ENCODE assay signal across 11 cellular contexts in the genomic region with DNA sequence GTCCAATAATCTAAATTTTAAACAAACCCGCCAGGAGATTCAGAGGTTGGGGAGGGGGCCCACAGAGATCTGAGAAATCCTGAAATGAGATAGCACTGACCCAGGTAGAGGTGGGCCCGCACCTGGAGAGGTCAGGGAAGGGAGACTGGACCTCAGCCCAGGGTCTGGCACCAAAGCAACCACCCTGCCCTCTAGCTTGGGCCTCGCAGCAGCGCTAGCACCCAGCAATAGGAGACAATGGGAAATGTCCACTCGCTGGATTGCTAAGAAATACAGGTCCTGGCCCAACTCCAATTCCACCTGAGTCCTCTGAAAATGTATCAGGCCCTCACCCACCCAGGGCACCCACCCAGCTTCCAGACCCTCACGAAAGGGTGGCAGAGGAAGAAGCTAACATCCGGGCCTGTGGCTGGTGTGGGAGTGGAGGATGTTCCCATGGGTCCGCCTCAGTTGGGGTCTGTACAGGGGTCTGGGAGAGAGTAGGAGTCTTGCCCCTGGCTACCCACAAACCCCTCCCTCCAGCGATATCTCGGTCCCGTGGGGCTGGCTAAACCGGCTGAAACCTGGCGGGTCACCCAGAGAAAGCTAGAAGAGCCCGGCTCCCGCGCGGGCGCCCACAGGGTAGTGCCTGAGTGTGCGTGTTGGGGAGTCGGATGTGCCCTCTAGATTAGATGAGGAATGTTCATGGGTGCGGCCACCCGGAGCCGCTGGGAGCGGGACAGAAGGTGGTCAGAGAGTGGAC. TPM values are rescaled to one million over a fixed set of nuclear protein-coding genes. Genes with fewer than 3 reads are reported as not detected.
A peak's percentile ranks its signal among the peaks of the same experiment; 100 is the strongest.
DNase-seq lines count a peak whose midpoint lies in the region; ATAC-seq lines count a peak whose summit lies in the region.
"Had no signal": no experiment of that assay in that cellular context is flagged by ENCODE, and none has a peak within 500 bp of the region (broad histone marks: within the 10 kb centered on the region; RNA-seq: fewer than 3 reads in every experiment).

No MANE protein-coding gene starts in this region.

- H3K4me3 Mint-ChIP-seq in activated T-helper 1 cell treated with anti-CD3 and anti-CD28 coated beads, Interleukin-12 subunit alpha, Interleukin-12 subunit beta, Interleukin-2, Interleukin-4 antibody, amounts not matched to agents 30 ng/mL and 10 ng/mL and 1 ng/mL, durations not matched to agents 14 hours and 24 hours and 36 hours: peak overlapping the region; percentile 80

- peaks cover 36% of the 10 kb centered on the region for H3K27me3 ChIP-seq in iPS-15b (ENCODE audit: control insufficient read depth, insufficient read depth, low read length)

- H3K9me3 ChIP-seq in iPS-15b (ENCODE audit: control insufficient read depth, insufficient read depth, low read length): no peaks in the 10 kb centered on the region

- peak overlapping the region; percentile 68 for H3K4me3 ChIP-seq in iPS-15b (ENCODE audit: low read depth, low read length)

- no peaks in the 10 kb centered on the region for H3K9me3 Mint-ChIP-seq in activated T-helper 1 cell treated with anti-CD3 and anti-CD28 coated beads, Interleukin-12 subunit alpha, Interleukin-12 subunit beta, Interleukin-2, Interleukin-4 antibody, amounts not matched to agents 30 ng/mL and 10 ng/mL and 1 ng/mL, durations not matched to agents 14 hours and 24 hours and 36 hours

- no peak for ATAC-seq in HG03439 (IDR thresholded peaks at IDR 0.05; ENCODE audit: unreplicated experiment)

- H3K36me3 ChIP-seq in iPS-15b (ENCODE audit: control insufficient read depth, insufficient read depth, low read length): no peaks in the 10 kb centered on the region

- H3K9ac ChIP-seq in iPS-15b (ENCODE audit: low read depth, low read length): no peak overlapping the region

- H3K36me3 Mint-ChIP-seq in activated T-helper 1 cell treated with anti-CD3 and anti-CD28 coated beads, Interleukin-12 subunit alpha, Interleukin-12 subunit beta, Interleukin-2, Interleukin-4 antibody, amounts not matched to agents 30 ng/mL and 10 ng/mL and 1 ng/mL, durations not matched to agents 14 hours and 24 hours and 36 hours (ENCODE audit: low read depth): no peaks in the 10 kb centered on the region

- H3K27ac Mint-ChIP-seq in activated T-helper 1 cell treated with anti-CD3 and anti-CD28 coated beads, Interleukin-12 subunit alpha, Interleukin-12 subunit beta, Interleukin-2, Interleukin-4 antibody, amounts not matched to agents 30 ng/mL and 10 ng/mL and 1 ng/mL, durations not matched to agents 14 hours and 24 hours and 36 hours: peak overlapping the region; percentile 18

- DNase-seq in D341Med (ENCODE audit: low spot score) (peak; percentile 29), retina (peak; percentile 29), NCI-H2107 (lab: John Stamatoyannopoulos, UW) (no peak), NCI-H2227 (lab: John Stamatoyannopoulos, UW; ENCODE audit: unreplicated experiment) (no peak), iPS-NIHi11 (ENCODE audit: low spot score) (no peak)
- DNase-seq in activated T-helper 1 cell treated with anti-CD3 and anti-CD28 coated beads, Interleukin-12 subunit alpha, Interleukin-12 subunit beta, Interleukin-2, Interleukin-4 antibody, amounts not matched to agents 30 ng/mL and 10 ng/mL and 1 ng/mL, durations not matched to agents 14 hours and 24 hours and 36 hours (ENCODE audit: low spot score): no peak
- DNase-seq: activated effector memory CD4-positive, alpha-beta T cell treated with anti-CD3 and anti-CD28 coated beads, Interleukin-2, amount 50 U/mL, for 16 hours; SHP77 treated with DMSO at 0.1 percent for 48 hours; stimulated activated CD4-positive, alpha-beta T cell treated with anti-CD3 and anti-CD28 coated beads, Interleukin-4, amount 100 ng/mL, for 24 hours had no signal

- peaks cover 2% of the 10 kb centered on the region for H3K4me1 ChIP-seq in iPS-15b (ENCODE audit: control insufficient read depth, insufficient read depth, low read length)

- peaks cover 40% of the 10 kb centered on the region for H3K27me3 Mint-ChIP-seq in activated T-helper 1 cell treated with anti-CD3 and anti-CD28 coated beads, Interleukin-12 subunit alpha, Interleukin-12 subunit beta, Interleukin-2, Interleukin-4 antibody, amounts not matched to agents 30 ng/mL and 10 ng/mL and 1 ng/mL, durations not matched to agents 14 hours and 24 hours and 36 hours (ENCODE audit: insufficient read depth)

- intact Hi-C loops in activated T-helper 1 cell treated with anti-CD3 and anti-CD28 coated beads, Interleukin-12 subunit alpha, Interleukin-12 subunit beta, Interleukin-2, Interleukin-4 antibody, amounts not matched to agents 30 ng/mL and 10 ng/mL and 1 ng/mL, durations not matched to agents 14 hours and 24 hours and 36 hours (cut with micrococcal nuclease): no loop called here

- peaks cover 5% of the 10 kb centered on the region for H3K4me1 Mint-ChIP-seq in activated T-helper 1 cell treated with anti-CD3 and anti-CD28 coated beads, Interleukin-12 subunit alpha, Interleukin-12 subunit beta, Interleukin-2, Interleukin-4 antibody, amounts not matched to agents 30 ng/mL and 10 ng/mL and 1 ng/mL, durations not matched to agents 14 hours and 24 hours and 36 hours (ENCODE audit: low read depth)

RNA-seq across cellular contexts. Expression of gene PLLP, which starts 1.1 kb away (rescaled TPM):
- total RNA-seq in activated T-helper 1 cell treated with anti-CD3 and anti-CD28 coated beads, Interleukin-12 subunit alpha, Interleukin-12 subunit beta, Interleukin-2, Interleukin-4 antibody, amounts not matched to agents 30 ng/mL and 10 ng/mL and 1 ng/mL, durations not matched to agents 14 hours and 24 hours and 36 hours: 0.26 TPM in 1 of 2 replicates, not detected in the other

RNA-seq across cellular contexts. Expression of gene ARL2BP, which starts 38.3 kb away (rescaled TPM):
- 29.1 and 29.7 TPM in 2 replicates for total RNA-seq in activated T-helper 1 cell treated with anti-CD3 and anti-CD28 coated beads, Interleukin-12 subunit alpha, Interleukin-12 subunit beta, Interleukin-2, Interleukin-4 antibody, amounts not matched to agents 30 ng/mL and 10 ng/mL and 1 ng/mL, durations not matched to agents 14 hours and 24 hours and 36 hours

Comparison
In these comparisons a context has a peak if more than half of its experiments do, and no peak if none do; other contexts are left out.
1. DNase-seq: peak in D341Med (single experiment) and retina (single experiment); none in activated T-helper 1 cell treated with anti-CD3 and anti-CD28 coated beads, Interleukin-12 subunit alpha, Interleukin-12 subunit beta, Interleukin-2, Interleukin-4 antibody, amounts not matched to agents 30 ng/mL and 10 ng/mL and 1 ng/mL, durations not matched to agents 14 hours and 24 hours and 36 hours (single experiment), NCI-H2107 (single experiment), NCI-H2227 (single experiment) and iPS-NIHi11 (single experiment).